Comparison of ENCODE assay signal across 1 cellular context in the genomic region with DNA sequence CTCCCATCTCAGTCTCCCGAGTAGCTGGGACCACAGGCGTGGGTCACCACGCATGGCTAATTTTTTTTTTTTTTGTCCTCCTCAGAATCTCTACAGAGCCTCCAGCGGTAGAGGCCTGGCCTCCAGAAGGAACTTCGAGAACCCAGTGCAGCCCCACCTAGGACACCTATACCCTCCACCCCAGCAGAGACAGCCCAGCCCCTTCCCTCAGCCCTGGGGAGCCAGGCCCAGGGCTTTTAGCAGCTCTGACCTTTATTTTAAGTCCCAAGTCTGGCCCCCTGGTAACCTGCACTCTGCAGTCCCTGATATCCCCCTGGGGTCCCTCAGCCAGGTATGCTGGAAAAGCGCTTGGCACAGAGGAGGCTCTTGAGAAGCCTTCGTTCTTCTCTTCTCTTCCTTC.
TF ChIP-seq lines count a peak whose summit lies in the region.

No MANE protein-coding gene starts in this region.

TF ChIP-seq in K562, 482 proteins besides CTCF, POLR2A, EP300 and RAD21:
- TF ChIP-seq ZBTB34 (CRISPR knock-in tag; IDR thresholded peaks at IDR 0.05) (no peak), RREB1 (CRISPR knock-in tag; IDR thresholded peaks at IDR 0.05) (no peak), DIDO1 (tag; IDR thresholded peaks at IDR 0.05; ENCODE audit: low read depth) (no peak)
